ENCODE assay signal across 31 cellular contexts in the genomic region with DNA sequence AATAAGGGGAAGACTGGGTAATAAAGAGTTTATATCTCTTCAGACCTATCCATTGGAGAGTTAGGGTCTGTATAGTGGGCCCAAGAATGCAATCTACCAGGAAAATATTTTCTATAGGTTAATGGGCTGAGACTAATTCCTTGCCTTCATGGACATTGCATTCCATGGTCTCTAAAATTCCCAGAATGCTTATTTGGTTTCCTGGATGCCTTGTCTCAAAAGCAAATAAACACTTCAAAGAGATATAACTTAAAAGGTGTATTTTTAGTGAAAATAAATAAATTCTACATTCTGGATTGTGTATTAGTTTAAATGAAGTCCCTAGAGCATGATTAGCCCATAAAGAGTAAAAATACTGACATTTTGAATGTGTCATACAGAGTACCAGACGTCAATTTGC.
"Had no signal": no experiment of that assay in that cellular context is flagged by ENCODE, and none has a peak within 500 bp of the region (broad histone marks: within the 10 kb centered on the region; RNA-seq: fewer than 3 reads in every experiment).

No MANE protein-coding gene starts in this region.

- ATAC-seq: activated CD8-positive, alpha-beta memory T cell treated with anti-CD3 and anti-CD28 coated beads, Interleukin-2, amount 10 ng/mL, durations not matched to agents 7 days and 5 days; activated CD8-positive, alpha-beta T cell treated with anti-CD3 and anti-CD28 coated beads, Interleukin-2, amount 10 ng/mL, durations not matched to agents 7 days and 5 days; activated naive CD8-positive, alpha-beta T cell treated with anti-CD3 and anti-CD28 coated beads, Interleukin-2, amount 50 U/mL, for 24 hours had no signal

- H3K9me3 ChIP-seq: ascending aorta had no signal

- H3K4me3 ChIP-seq: ascending aorta, cardiac muscle cell had no signal

- FAIRE-seq: bronchial epithelial cell, TTC549 had no signal

- H3K4me1 ChIP-seq: ascending aorta had no signal

- DNase-seq: activated B cell treated with CpG ODN at 0.5 μM for 24 hours; activated CD4-positive, alpha-beta memory T cell treated with anti-CD3 and anti-CD28 coated beads for 36 hours; activated CD4-positive, alpha-beta T cell treated with anti-CD3 and anti-CD28 coated beads for 4 hours; activated CD4-positive, alpha-beta T cell treated with anti-CD3 and anti-CD28 coated beads, Interleukin-2, amount 10 ng/mL, durations not matched to agents 24 days and 14 days; activated CD4-positive, alpha-beta T cell treated with anti-CD3 and anti-CD28 coated beads, Interleukin-2, amount 50 U/mL, for 1 hour; activated CD4-positive, alpha-beta T cell treated with anti-CD3 and anti-CD28 coated beads, Interleukin-2, amount 50 U/mL, for 4 hours; activated CD4-positive, CD25-positive, alpha-beta regulatory T cell treated with anti-CD3 and anti-CD28 coated beads, Interleukin-2, amount 50 U/mL, for 72 hours; activated CD8-positive, alpha-beta memory T cell treated with anti-CD3 and anti-CD28 coated beads for 24 hours; activated CD8-positive, alpha-beta memory T cell treated with anti-CD3 and anti-CD28 coated beads, Interleukin-2, amount 10 ng/mL, durations not matched to agents 7 days and 5 days; activated CD8-positive, alpha-beta memory T cell treated with anti-CD3 and anti-CD28 coated beads, Interleukin-2, amount 50 U/mL, for 48 hours; activated CD8-positive, alpha-beta T cell treated with anti-CD3 and anti-CD28 coated beads, Interleukin-2, amount 10 ng/mL, durations not matched to agents 7 days and 5 days; activated effector memory CD4-positive, alpha-beta T cell treated with Interleukin-2 at 50 U/mL for 16 hours; activated gamma-delta T cell; activated naive CD4-positive, alpha-beta T cell treated with anti-CD3 and anti-CD28 coated beads, Interleukin-2, amount 10 ng/mL, durations not matched to agents 7 days and 5 days; activated naive CD4-positive, alpha-beta T cell treated with Interleukin-2 at 50 U/mL for 16 hours; activated naive CD8-positive, alpha-beta T cell treated with anti-CD3 and anti-CD28 coated beads, Interleukin-2, amount 10 ng/mL, durations not matched to agents 7 days and 5 days; activated naive CD8-positive, alpha-beta T cell treated with anti-CD3 and anti-CD28 coated beads, Interleukin-2, amount 50 U/mL, for 24 hours; activated T-cell treated with anti-CD3 and anti-CD28 coated beads, Interleukin-2, amount 50 U/mL, for 24 hours; activated T-cell treated with anti-CD3 and anti-CD28 coated beads, Interleukin-2, amount 50 U/mL, for 48 hours; amygdala; anterior cingulate cortex; caudate nucleus; cerebellar nuclear complex; T-helper 1 cell; T-helper 2 cell; T-helper 9 cell had no signal

- H3K27me3 ChIP-seq: ascending aorta, cardiac muscle cell had no signal

- H3K27ac ChIP-seq: ascending aorta, cardiac muscle cell, VCaP had no signal

- H3K36me3 ChIP-seq: ascending aorta, cardiac muscle cell had no signal
